8 cellular contexts compared by ENCODE assay signal in genomic region chr19:2739602-2740313, GRCh38. TPM values are rescaled to one million over a fixed set of nuclear protein-coding genes. Genes with fewer than 3 reads are reported as not detected.
DNase-seq lines count a peak whose midpoint lies in the region; ATAC-seq and TF ChIP-seq lines count a peak whose summit lies in the region.

A gene with protein sequence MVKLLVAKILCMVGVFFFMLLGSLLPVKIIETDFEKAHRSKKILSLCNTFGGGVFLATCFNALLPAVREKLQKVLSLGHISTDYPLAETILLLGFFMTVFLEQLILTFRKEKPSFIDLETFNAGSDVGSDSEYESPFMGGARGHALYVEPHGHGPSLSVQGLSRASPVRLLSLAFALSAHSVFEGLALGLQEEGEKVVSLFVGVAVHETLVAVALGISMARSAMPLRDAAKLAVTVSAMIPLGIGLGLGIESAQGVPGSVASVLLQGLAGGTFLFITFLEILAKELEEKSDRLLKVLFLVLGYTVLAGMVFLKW (minus strand): TSS chr19:2740017. CDS start chr19:2737257, 2,760 bp downstream.

- no peaks in the 10 kb centered on the region for H3K9me3 ChIP-seq in upper lobe of left lung

- intact Hi-C loops in left cardiac atrium (cut with DNase I), result no loop called here
- intact Hi-C loops in posterior vena cava (cut with DNase I), result no loop called here

- in situ Hi-C loops in GM13977 (cut with MboI; ENCODE audit: low pct_unique_long_range_greater_than_20kb, low sequenced_read_pairs, unreplicated experiment), result no loop called here

- peaks cover 11 to 30% (median 13%) of the 10 kb centered on the region in 4 donors for H3K4me1 ChIP-seq in upper lobe of left lung

- no peak for TF ChIP-seq EP300 in upper lobe of left lung (IDR thresholded peaks at IDR 0.05)

- peak within 1 kb of the TSS; percentile 86 for H3K4me3 Mint-ChIP-seq in T-helper 1 cell treated with Interleukin-12 subunit alpha and Interleukin-12 subunit beta and Interleukin-4 antibody, amounts not matched to agents 30 μg/mL and 1 μg/mL, for 36 hours

- peak in 1 of 4 donors; percentile 53 for TF ChIP-seq POLR2A in upper lobe of left lung (IDR thresholded peaks at IDR 0.05)

- peaks cover 0 to 24% (median 14%) of the 10 kb centered on the region in 4 donors for H3K36me3 ChIP-seq in upper lobe of left lung

- TF ChIP-seq CTCF in GM13977 (IDR thresholded peaks at IDR 0.05; ENCODE audit: extremely low read depth, insufficient read depth, missing control alignments), result no peak
- peak in 5 of 6 experiments; percentile 14 to 69 (median 45) for TF ChIP-seq CTCF in upper lobe of left lung (IDR thresholded peaks at IDR 0.05)

- H3K27ac Mint-ChIP-seq in T-helper 1 cell treated with Interleukin-12 subunit alpha and Interleukin-12 subunit beta and Interleukin-4 antibody, amounts not matched to agents 30 μg/mL and 1 μg/mL, for 36 hours, result peak within 1 kb of the TSS; percentile 62

- DNase-seq in GM13977 (ENCODE audit: low spot score) (peak; percentile 100), NCI-H1694 treated with DMSO at 0.1 percent for 48 hours (lab: John Stamatoyannopoulos, UW) (peak; percentile 91), amniotic epithelial cell (ENCODE audit: low read depth) (peak; percentile 98), left cardiac atrium (peak; percentile 98), posterior vena cava (ENCODE audit: low spot score) (peak; percentile 99), upper lobe of left lung (peak; percentile 97)

- 1 to 11% methylated on average over 3 to 19 of the region's 64 CpGs for WGBS in upper lobe of left lung, 2 donors

- no peaks in the 10 kb centered on the region for H3K27me3 ChIP-seq in upper lobe of left lung

- peak within 1 kb of the TSS; percentile 67 to 86 (median 83) for H3K4me3 ChIP-seq in upper lobe of left lung

- peak within 1 kb of the TSS in 3 of 4 donors; percentile 53 to 79 (median 67) for H3K27ac ChIP-seq in upper lobe of left lung

- peak; percentile 81 for ATAC-seq in HG02884 (IDR thresholded peaks at IDR 0.05; ENCODE audit: unreplicated experiment)
- peak; percentile 100 for ATAC-seq in left cardiac atrium
- ATAC-seq in upper lobe of left lung (ENCODE audit: low FRiP score in 2 of 2), result peak; percentile 98 to 100

- H3K27me3 Mint-ChIP-seq in T-helper 1 cell treated with Interleukin-12 subunit alpha and Interleukin-12 subunit beta and Interleukin-4 antibody, amounts not matched to agents 30 μg/mL and 1 μg/mL, for 36 hours (ENCODE audit: low read depth), result peaks cover 10% of the 10 kb centered on the region

- H3K36me3 Mint-ChIP-seq in T-helper 1 cell treated with Interleukin-12 subunit alpha and Interleukin-12 subunit beta and Interleukin-4 antibody, amounts not matched to agents 30 μg/mL and 1 μg/mL, for 36 hours (ENCODE audit: low read depth), result peaks cover 14% of the 10 kb centered on the region

- peaks cover 12% of the 10 kb centered on the region for H3K4me1 Mint-ChIP-seq in T-helper 1 cell treated with Interleukin-12 subunit alpha and Interleukin-12 subunit beta and Interleukin-4 antibody, amounts not matched to agents 30 μg/mL and 1 μg/mL, for 36 hours (ENCODE audit: low read depth)

- H3K9me3 Mint-ChIP-seq in T-helper 1 cell treated with Interleukin-12 subunit alpha and Interleukin-12 subunit beta and Interleukin-4 antibody, amounts not matched to agents 30 μg/mL and 1 μg/mL, for 36 hours, result no peaks in the 10 kb centered on the region

RNA-seq across cellular contexts. Expression of the gene that starts here (rescaled TPM):
- 10 to 100 TPM; 21.9 to 25.5 TPM for total RNA-seq in left cardiac atrium
- 10 to 100 TPM; 19.5 to 22.0 TPM for total RNA-seq in posterior vena cava
- total RNA-seq in upper lobe of left lung, result 10 to 100 TPM; 12.6 to 48.2 (median 30.6) TPM

Comparison
In these comparisons a context has a peak if more than half of its experiments do, and no peak if none do; other contexts are left out.
1. Peak in every context shown above with its lines: DNase-seq, ATAC-seq, H3K4me3 ChIP-seq and H3K27ac ChIP-seq.